8 cellular contexts compared by ENCODE assay signal in the genomic region with DNA sequence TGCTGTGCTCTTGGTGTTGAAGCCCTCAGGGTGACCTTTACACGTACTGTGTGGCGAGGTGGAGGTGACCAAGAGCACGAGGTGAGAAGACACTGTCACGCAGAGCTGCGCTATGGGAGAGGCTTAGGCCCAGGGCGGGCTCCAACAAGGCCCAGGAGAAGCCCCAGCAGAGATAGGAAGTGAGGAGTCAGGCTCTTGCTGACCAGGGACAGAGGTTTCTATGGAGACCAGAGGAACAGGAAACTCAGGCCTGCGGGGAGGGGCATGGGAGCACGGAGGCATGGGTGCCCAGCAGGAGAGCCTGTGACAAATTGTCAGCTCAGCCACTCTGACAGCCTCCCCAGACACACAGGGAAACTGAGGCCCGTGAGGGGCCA. TPM values are rescaled to one million over a fixed set of nuclear protein-coding genes. Genes with fewer than 3 reads are reported as not detected.
A peak's percentile ranks its signal among the peaks of the same experiment; 100 is the strongest.
DNase-seq lines count a peak whose midpoint lies in the region.

No MANE protein-coding gene starts in this region.

- peak overlapping the region; percentile 99 for H3K4me2 ChIP-seq in Karpas-422 (ENCODE audit: low read depth, low read length, poor library complexity, severe bottlenecking)

- DNase-seq in AG08395 (ENCODE audit: low spot score) = peak; percentile 76
- DNase-seq in Karpas-422 = no peak
- DNase-seq in immature natural killer cell = peak in 1 of 3 donors; percentile 26
- DNase-seq in NCI-H82 (lab: John Stamatoyannopoulos, UW) = no peak
- no peak for DNase-seq in NCI-H526 treated with DMSO at 0.1 percent for 48 hours (lab: John Stamatoyannopoulos, UW)
- DNase-seq in DMS153 treated with DMSO at 0.1 percent for 48 hours (lab: John Stamatoyannopoulos, UW; ENCODE audit: unreplicated experiment) = no peak

- no peaks in the 10 kb centered on the region for H3K9me3 ChIP-seq in Karpas-422 (ENCODE audit: low read length)

- peaks cover 1 to 8% (median 4%) of the 10 kb centered on the region in 3 donors for H3K27me3 Mint-ChIP-seq in immature natural killer cell (ENCODE audit: low read depth in 3 of 3)
- no peaks in the 10 kb centered on the region for H3K27me3 Mint-ChIP-seq in stimulated activated naive CD8-positive, alpha-beta T cell treated with anti-CD3 and anti-CD28 coated beads, Interleukin-15, Interleukin-2, amounts not matched to agents 100 ng/mL and 50 ng/mL, for 24 hours

- peaks cover 80% of the 10 kb centered on the region for H3K4me1 ChIP-seq in Karpas-422 (ENCODE audit: low read length)

- H3K27ac ChIP-seq in Karpas-422 (ENCODE audit: low read length) (peak overlapping the region; percentile 95), angular gyrus (ENCODE audit: low read depth, low read length) (peak overlapping the region; percentile 98)

- no peaks in the 10 kb centered on the region for H3K36me3 Mint-ChIP-seq in immature natural killer cell
- no peaks in the 10 kb centered on the region for H3K36me3 Mint-ChIP-seq in stimulated activated naive CD8-positive, alpha-beta T cell treated with anti-CD3 and anti-CD28 coated beads, Interleukin-15, Interleukin-2, amounts not matched to agents 100 ng/mL and 50 ng/mL, for 24 hours (ENCODE audit: low read depth)

- peaks cover 13% of the 10 kb centered on the region; the same call in 1 of the 2 replicates for H4K20me1 ChIP-seq in Karpas-422 (ENCODE audit: insufficient read depth, low read depth, low read length)

- peak overlapping the region; percentile 99; the same call in 1 of the 2 replicates for H3K4me3 ChIP-seq in Karpas-422 (ENCODE audit: low read length)

- no peaks in the 10 kb centered on the region for H3K9me2 ChIP-seq in Karpas-422 (replicated peaks; ENCODE audit: insufficient read depth, low read length)

- peaks cover 3% of the 10 kb centered on the region; the same call in 1 of the 2 replicates for H3K36me3 ChIP-seq in Karpas-422 (ENCODE audit: insufficient read depth, low read length)

- H3K9me3 Mint-ChIP-seq in immature natural killer cell = no peaks in the 10 kb centered on the region
- H3K9me3 Mint-ChIP-seq in stimulated activated naive CD8-positive, alpha-beta T cell treated with anti-CD3 and anti-CD28 coated beads, Interleukin-15, Interleukin-2, amounts not matched to agents 100 ng/mL and 50 ng/mL, for 24 hours = no peaks in the 10 kb centered on the region

- H3K27me3 ChIP-seq in Karpas-422 (ENCODE audit: low read length) = no peaks in the 10 kb centered on the region

- peak overlapping the region; percentile 70 to 93 (median 86) for H3K27ac Mint-ChIP-seq in immature natural killer cell
- peak overlapping the region; percentile 77 for H3K27ac Mint-ChIP-seq in stimulated activated naive CD8-positive, alpha-beta T cell treated with anti-CD3 and anti-CD28 coated beads, Interleukin-15, Interleukin-2, amounts not matched to agents 100 ng/mL and 50 ng/mL, for 24 hours

- peak overlapping the region; percentile 100 for H3K9ac ChIP-seq in Karpas-422 (ENCODE audit: low read length)

- peak overlapping the region; percentile 79 to 94 (median 83) for H3K4me3 Mint-ChIP-seq in immature natural killer cell
- peak overlapping the region; percentile 49 for H3K4me3 Mint-ChIP-seq in stimulated activated naive CD8-positive, alpha-beta T cell treated with anti-CD3 and anti-CD28 coated beads, Interleukin-15, Interleukin-2, amounts not matched to agents 100 ng/mL and 50 ng/mL, for 24 hours

- peaks cover 75 to 79% of the 10 kb centered on the region in 2 donors for H3K4me1 Mint-ChIP-seq in immature natural killer cell
- peaks cover 48% of the 10 kb centered on the region for H3K4me1 Mint-ChIP-seq in stimulated activated naive CD8-positive, alpha-beta T cell treated with anti-CD3 and anti-CD28 coated beads, Interleukin-15, Interleukin-2, amounts not matched to agents 100 ng/mL and 50 ng/mL, for 24 hours (ENCODE audit: low read depth)

- H2AFZ ChIP-seq in Karpas-422 (ENCODE audit: low read length) = no peak overlapping the region

- peaks cover 70% of the 10 kb centered on the region for H3K79me2 ChIP-seq in Karpas-422 (ENCODE audit: low read length)

RNA-seq across cellular contexts. Expression of gene DGKZ, which starts 15.8 kb away (rescaled TPM):
- 59.4 and 106 TPM in 2 replicates for total RNA-seq in Karpas-422 (2014; rRNA removed; shearing (Covaris generic); ENCODE audit: low replicate concordance)
- 100 to 1,000 TPM in 1 of 3 donors, 10 to 100 TPM in 2; 40.7 to 120 (median 63.6) TPM for polyA plus RNA-seq in immature natural killer cell

RNA-seq across cellular contexts. Expression of gene MDK, which starts 18.4 kb away (rescaled TPM):
- total RNA-seq in Karpas-422 (2014; rRNA removed; shearing (Covaris generic); ENCODE audit: low replicate concordance) = 6.9 and 21.9 TPM in 2 replicates
- polyA plus RNA-seq in immature natural killer cell = under 1 TPM in 1 of 3 donors, not detected in 2; 0.44 TPM

RNA-seq across cellular contexts. Expression of gene CHRM4, which starts 28.6 kb away (rescaled TPM):
- total RNA-seq in Karpas-422 (2014; rRNA removed; shearing (Covaris generic); ENCODE audit: low replicate concordance) = not detected in 2 replicates
- polyA plus RNA-seq in immature natural killer cell = under 1 TPM in 2 of 3 donors, not detected in 1; 0.31 to 0.51 TPM
